Comparison of ENCODE assay signal across 8 cellular contexts in genomic region chr6:31402324-31403282, GRCh38. TPM values are rescaled to one million over a fixed set of nuclear protein-coding genes. Genes with fewer than 3 reads are reported as not detected.
A peak's percentile ranks its signal among the peaks of the same experiment; 100 is the strongest.
DNase-seq lines count a peak whose midpoint lies in the region; ATAC-seq and TF ChIP-seq lines count a peak whose summit lies in the region.

No MANE protein-coding gene starts in this region.

- H3K36me3 ChIP-seq in effector memory CD4-positive, alpha-beta T cell (ENCODE audit: control insufficient read depth, insufficient read depth, low read length), result no peaks in the 10 kb centered on the region
- no peaks in the 10 kb centered on the region for H3K36me3 ChIP-seq in uterus

- no peaks in the 10 kb centered on the region for H3K27me3 Mint-ChIP-seq in naive B cell

- TF ChIP-seq POLR2A in uterus (IDR thresholded peaks at IDR 0.05), result no peak

- H3K27ac Mint-ChIP-seq in naive B cell, result peak overlapping the region; percentile 44 to 90 (median 76)

- ATAC-seq in HG03135 (IDR thresholded peaks at IDR 0.05; ENCODE audit: unreplicated experiment), result peak; percentile 19
- ATAC-seq in naive B cell (ENCODE audit: low read depth in 2 of 2), result peak; percentile 52 to 54

- DNase-seq in GM13977 (ENCODE audit: low spot score) (peak; percentile 48), naive B cell (peak; percentile 58), uterus (no peak), UCSD-AML1 (lab: John Stamatoyannopoulos, UW; ENCODE audit: unreplicated experiment) (no peak), NCI-H1105 (lab: John Stamatoyannopoulos, UW) (no peak)
- peak in 2 of 3 donors; percentile 21 to 26 for DNase-seq in effector memory CD4-positive, alpha-beta T cell

- intact Hi-C loops in uterus (cut with DNase I; ENCODE audit: low total_unique reads), result no loop called here

- in situ Hi-C loops in GM13977 (cut with MboI; ENCODE audit: low pct_unique_long_range_greater_than_20kb, low sequenced_read_pairs, unreplicated experiment), result no loop called here

- no peaks in the 10 kb centered on the region for H3K9me3 ChIP-seq in effector memory CD4-positive, alpha-beta T cell (ENCODE audit: control insufficient read depth, low read length)
- no peaks in the 10 kb centered on the region for H3K9me3 ChIP-seq in uterus

- peaks cover 65 to 82% (median 71%) of the 10 kb centered on the region in 3 donors for H3K4me1 Mint-ChIP-seq in naive B cell

- H3K4me1 ChIP-seq in effector memory CD4-positive, alpha-beta T cell (ENCODE audit: control insufficient read depth, insufficient read depth, low read length, poor library complexity, severe bottlenecking), result peaks cover 28% of the 10 kb centered on the region
- H3K4me1 ChIP-seq in uterus, result peaks cover 4 to 10% of the 10 kb centered on the region in 2 donors

- no peaks in the 10 kb centered on the region for H3K9me3 Mint-ChIP-seq in naive B cell

- no peaks in the 10 kb centered on the region for H3K36me3 Mint-ChIP-seq in naive B cell

- H3K27me3 ChIP-seq in effector memory CD4-positive, alpha-beta T cell (replicated peaks; ENCODE audit: control insufficient read depth, insufficient read depth, low read length, poor library complexity, severe bottlenecking), result no peaks in the 10 kb centered on the region
- no peaks in the 10 kb centered on the region for H3K27me3 ChIP-seq in uterus

- H3K4me3 Mint-ChIP-seq in naive B cell, result peak overlapping the region; percentile 79 to 99 (median 89)

- peak overlapping the region; percentile 79 for H3K4me3 ChIP-seq in WI38 (ENCODE audit: low read depth, low read length)
- peak overlapping the region; percentile 81 for H3K4me3 ChIP-seq in effector memory CD4-positive, alpha-beta T cell (ENCODE audit: insufficient read depth, low read depth, low read length, poor library complexity, severe bottlenecking)
- H3K4me3 ChIP-seq in uterus, result peak overlapping the region; percentile 74

- TF ChIP-seq CTCF in GM13977 (IDR thresholded peaks at IDR 0.05; ENCODE audit: extremely low read depth, insufficient read depth, missing control alignments) (no peak), WI38 (IDR thresholded peaks at IDR 0.05; ENCODE audit: low read depth, low read length) (no peak), uterus (IDR thresholded peaks at IDR 0.05) (no peak)

- H3K27ac ChIP-seq in effector memory CD4-positive, alpha-beta T cell (ENCODE audit: insufficient read depth, low read length, poor library complexity, severe bottlenecking), result peak overlapping the region; percentile 54
- peak overlapping the region; percentile 96 to 99 for H3K27ac ChIP-seq in uterus

RNA-seq across cellular contexts. Expression of gene MICA, which starts 0.8 kb away (rescaled TPM):
- 1 to 10 TPM; 3.6 to 6.3 (median 4.4) TPM for polyA plus RNA-seq in naive B cell (ENCODE audit: low read depth in 6 of 6)
- total RNA-seq in uterus, result 10 to 100 TPM in 3 of 4 donors, 1 to 10 TPM in 1; 9.1 to 31.7 (median 17.2) TPM

RNA-seq across cellular contexts. Expression of gene HLA-B, which starts 45.6 kb away (rescaled TPM):
- polyA plus RNA-seq in naive B cell (ENCODE audit: low read depth in 6 of 6), result 1,000 to 10,000 TPM; 3,795 to 6,657 (median 6,196) TPM
- 1,000 to 10,000 TPM in 1 of 4 donors, 100 to 1,000 TPM in 3; 134 to 1,272 (median 737) TPM for total RNA-seq in uterus

Comparison
In these comparisons a context has a peak if more than half of its experiments do, and no peak if none do; other contexts are left out.
1. DNase-seq: peak in GM13977 (single experiment), effector memory CD4-positive, alpha-beta T cell (2 of 3) and naive B cell (single experiment); none in uterus (0 of 2), UCSD-AML1 (single experiment) and NCI-H1105 (single experiment).
2. Peak in every context shown above with its lines, with median percentiles within 50 percentile points of each other: H3K4me3 ChIP-seq.